ENCODE assay signal across 8 cellular contexts in genomic region chr19:34430738-34431625, GRCh38. TPM values are rescaled to one million over a fixed set of nuclear protein-coding genes. Genes with fewer than 3 reads are reported as not detected.
DNase-seq lines count a peak whose midpoint lies in the region; ATAC-seq, FAIRE-seq and TF ChIP-seq lines count a peak whose summit lies in the region.

No MANE protein-coding gene starts in this region.

- no peak for TF ChIP-seq EP300 in K562 (IDR thresholded peaks at IDR 0.05; ENCODE audit: low read length)

- no peaks in the 10 kb centered on the region for H3K9me3 ChIP-seq in K562 (replicated peaks; ENCODE audit: control insufficient read depth, insufficient read depth, low read depth, low read length)
- H3K9me3 ChIP-seq in thyroid gland: no peaks in the 10 kb centered on the region

- TF ChIP-seq CTCF in K562 (IDR thresholded peaks at IDR 0.05 in 2 of 3, conservative IDR thresholded peaks at IDR 0.05 in 1 of 3; ENCODE audit: insufficient read depth in 2 of 3, low read depth in 1 of 3, low read length in 3 of 3): peak; percentile 60 to 79 (median 78)
- TF ChIP-seq CTCF in thyroid gland (IDR thresholded peaks at IDR 0.05): peak in 4 of 6 experiments; percentile 16 to 50 (median 26)

- H3K4me3 ChIP-seq in K562: peak overlapping the region; percentile 97; the same call in 1 of the 2 replicates
- H3K4me3 ChIP-seq in thyroid gland (replicated peaks in 1 of 3): no peak overlapping the region

- DNase-seq in stimulated activated naive CD4-positive, alpha-beta T cell (lab: John Stamatoyannopoulos, UW): peak in 5 of 6 experiments; percentile 12 to 69 (median 57)
- DNase-seq in stimulated activated naive CD4-positive, alpha-beta T cell treated with Interleukin-2 at 50 U/mL for 16 hours (lab: John Stamatoyannopoulos, UW): no peak
- peak; percentile 77 for DNase-seq in HTR-8/SVneo (ENCODE audit: insufficient read length, low spot score)
- DNase-seq in RKO (ENCODE audit: low spot score): peak; percentile 80
- DNase-seq in K562 (ENCODE audit: extremely low read depth in 1 of 4, low spot score in 3 of 4): peak; percentile 59 to 76 (median 66)
- peak; percentile 69 for DNase-seq in left kidney (ENCODE audit: low read depth, low spot score)
- peak in 1 of 2 donors; percentile 2 for DNase-seq in thyroid gland

- H3K27ac ChIP-seq in K562 (ENCODE audit: extremely low read depth, low read depth, low read length): no peak overlapping the region; the same call in 2 of the 3 replicates
- peak overlapping the region in 2 of 3 donors; percentile 15 to 20 for H3K27ac ChIP-seq in thyroid gland

- peaks cover 33% of the 10 kb centered on the region for H4K20me1 ChIP-seq in K562 (replicated peaks; ENCODE audit: control insufficient read depth, insufficient read depth, low read length)

- POLR2A ChIA-PET in K562 (lab: Yijun Ruan, JAX): interaction anchor here (0.6 to 1.7 kb wide), 5 partner anchors 11 to 72 kb away, joined by 3 read pairs; no protein-coding TSS in a partner anchor

- peaks cover 82% of the 10 kb centered on the region for H3K79me2 ChIP-seq in K562 (ENCODE audit: control insufficient read depth, insufficient read depth, low read length)

- peak overlapping the region; percentile 93 for H3K4me2 ChIP-seq in K562 (ENCODE audit: insufficient read depth, low read length)

- CTCF ChIA-PET in K562 (lab: Yijun Ruan, JAX; ENCODE audit: low intra/inter-chr PET ratio): interaction anchor here (1.0 kb wide), 1 partner anchor 71 kb away, joined by 3 read pairs; no protein-coding TSS in a partner anchor

- peak overlapping the region; percentile 23 to 85; a peak in 3 of 4 replicates for H3K9ac ChIP-seq in K562 (ENCODE audit: insufficient read depth in 1 of 2, low read depth in 2 of 2, low read length in 2 of 2)

- BruUV-seq in K562 (replicated peaks; lab: Mats Ljungman, UMichigan): no TSS peak

- intact Hi-C loops in K562 (cut with micrococcal nuclease) (loop anchor here (1.0 kb wide), 1 partner anchor 85 kb away; no protein-coding TSS in a partner anchor), thyroid gland (cut with DNase I) (no loop called here)

- no peak for TF ChIP-seq POLR2A in K562 (conservative IDR thresholded peaks at IDR 0.05)
- TF ChIP-seq POLR2A in thyroid gland (IDR thresholded peaks at IDR 0.05): no peak

- H2AFZ ChIP-seq in K562 (ENCODE audit: low read depth, low read length): no peak overlapping the region

- no peaks in the 10 kb centered on the region for H3K9me1 ChIP-seq in K562 (ENCODE audit: control insufficient read depth, insufficient read depth, low read length)

- FAIRE-seq in HTR-8/SVneo (lab: Jason Lieb, UNC) (no peak), K562 (lab: Jason Lieb, UNC) (peak; percentile 79)

- TF ChIP-seq RAD21 in K562 (CRISPR knock-in tag; conservative IDR thresholded peaks at IDR 0.05 in 1 of 2, IDR thresholded peaks at IDR 0.05 in 1 of 2): peak; percentile 21 to 44; a peak in 3 of 4 replicates

- H3K27me3 ChIP-seq in K562 (ENCODE audit: control insufficient read depth in 2 of 2, insufficient read depth in 2 of 2, low read length in 2 of 2): no peaks in the 10 kb centered on the region
- H3K27me3 ChIP-seq in thyroid gland: no peaks in the 10 kb centered on the region

- in situ Hi-C loops in K562 (cut with MboI): no loop called here

- ATAC-seq in K562 (peak; percentile 76), GM21367 (IDR thresholded peaks at IDR 0.05; ENCODE audit: unreplicated experiment) (no peak)

- H3K4me1 ChIP-seq in K562 (replicated peaks in 1 of 2; ENCODE audit: control insufficient read depth in 2 of 2, insufficient read depth in 2 of 2, low read length in 2 of 2) (peaks cover 3 to 16% of the 10 kb centered on the region in 2 experiments; a peak in 4 of 5 replicates), thyroid gland (peaks cover 9 to 14% of the 10 kb centered on the region in 2 donors)

- H3K36me3 ChIP-seq in K562 (ENCODE audit: control insufficient read depth, insufficient read depth, low read length) (peaks cover 72% of the 10 kb centered on the region), thyroid gland (peaks cover 0 to 17% of the 10 kb centered on the region in 2 donors)

- WGBS in K562 (ENCODE audit: insufficient coverage, low coverage, missing lambda C conversion rate): 38% methylated on average over 6 of the region's 6 CpGs
- 42 to 54% methylated on average over 6 of the region's 6 CpGs for WGBS in thyroid gland, 2 donors

TF ChIP-seq in K562, 482 proteins besides CTCF, POLR2A, EP300 and RAD21 (continues in another document):
- peak in 1 of 2 experiments; percentile 41; a peak in 1 of 4 replicates for TF ChIP-seq MNT (conservative IDR thresholded peaks at IDR 0.05)

RNA-seq across cellular contexts. Expression of gene UBA2, which starts 2.8 kb away (rescaled TPM):
- 209 and 222 TPM in 2 replicates for total RNA-seq in K562 (2011; cell fraction: chromatin; rRNA removed; ENCODE audit: low replicate concordance)
- 59.7 and 66.9 TPM in 2 replicates for total RNA-seq in K562 (2011; cell fraction: nucleolus; rRNA removed)
- total RNA-seq in K562 (2011; cell fraction: nucleoplasm; rRNA removed): 107 and 129 TPM in 2 replicates
- total RNA-seq in K562 (2014; rRNA removed) (249 and 271 TPM in 2 replicates), K562 (2014; rRNA removed; fragmentation: Illumina TruSeq; extraction: Trizol) (297 and 375 TPM in 2 replicates), K562 (2015; rRNA removed; fragmentation: Illumina TruSeq; extraction: Trizol) (264 and 274 TPM in 2 replicates), K562 (2021) (196 and 199 TPM in 2 replicates), thyroid gland (100 to 1,000 TPM in 2 of 4 donors, 10 to 100 TPM in 2; 70.3 to 108 (median 97.7) TPM)
- polyA plus RNA-seq in K562 (2011; rRNA removed) (345 and 444 TPM in 2 replicates), K562 (2014; fragmentation: Illumina TruSeq; extraction: Trizol) (230 and 254 TPM in 2 replicates), K562 (2014; fragmentation: Nextera tagmentation; extraction: Ambion mirVana) (10 to 100 TPM; 80.0 to 89.7 TPM), K562 (2014; rRNA removed) (266 and 283 TPM in 2 replicates)
- polyA plus RNA-seq in K562 (2011; cell fraction: cytosol; rRNA removed): 156 and 219 TPM in 2 replicates
- 102 and 133 TPM in 2 replicates for polyA plus RNA-seq in K562 (2011; cell fraction: nucleus; rRNA removed)
- polyA plus RNA-seq in K562 (2012): 188 and 336 TPM in 2 replicates
- polyA minus RNA-seq in K562 (2011; rRNA and poly(A)+ RNA removed): 560 and 566 TPM in 2 replicates
- 238 and 297 TPM in 2 replicates for polyA minus RNA-seq in K562 (2011; cell fraction: cytosol; rRNA and poly(A)+ RNA removed)
- polyA minus RNA-seq in K562 (2011; cell fraction: nucleus; rRNA and poly(A)+ RNA removed): 43.4 and 84.3 TPM in 2 replicates

RNA-seq across cellular contexts. Expression of gene PDCD2L, which starts 26.8 kb away (rescaled TPM):
- 45.0 and 54.7 TPM in 2 replicates for total RNA-seq in K562 (2011; cell fraction: chromatin; rRNA removed; ENCODE audit: low replicate concordance)
- 50.1 and 53.4 TPM in 2 replicates for total RNA-seq in K562 (2011; cell fraction: nucleolus; rRNA removed)
- 40.0 and 41.6 TPM in 2 replicates for total RNA-seq in K562 (2011; cell fraction: nucleoplasm; rRNA removed)
- total RNA-seq in K562 (2014; rRNA removed): 56.5 and 83.0 TPM in 2 replicates
- total RNA-seq in K562 (2014; rRNA removed; fragmentation: Illumina TruSeq; extraction: Trizol): 61.9 and 68.5 TPM in 2 replicates
- total RNA-seq in K562 (2015; rRNA removed; fragmentation: Illumina TruSeq; extraction: Trizol): 47.7 and 51.1 TPM in 2 replicates
- 48.6 and 56.3 TPM in 2 replicates for total RNA-seq in K562 (2021)
- 62.8 and 65.9 TPM in 2 replicates for polyA plus RNA-seq in K562 (2011; rRNA removed)
- polyA plus RNA-seq in K562 (2011; cell fraction: cytosol; rRNA removed): 69.2 and 96.2 TPM in 2 replicates
- polyA plus RNA-seq in K562 (2011; cell fraction: nucleus; rRNA removed): 32.6 and 34.5 TPM in 2 replicates
- 26.8 and 37.9 TPM in 2 replicates for polyA plus RNA-seq in K562 (2012)
- 43.7 and 46.2 TPM in 2 replicates for polyA plus RNA-seq in K562 (2014; fragmentation: Illumina TruSeq; extraction: Trizol)
- polyA plus RNA-seq in K562 (2014; fragmentation: Nextera tagmentation; extraction: Ambion mirVana): 10 to 100 TPM; 12.1 to 14.6 TPM
- polyA plus RNA-seq in K562 (2014; rRNA removed): 60.5 and 67.3 TPM in 2 replicates
- 62.3 and 71.3 TPM in 2 replicates for polyA minus RNA-seq in K562 (2011; rRNA and poly(A)+ RNA removed)
- 16.2 and 17.5 TPM in 2 replicates for polyA minus RNA-seq in K562 (2011; cell fraction: cytosol; rRNA and poly(A)+ RNA removed)
- 12.8 and 20.4 TPM in 2 replicates for polyA minus RNA-seq in K562 (2011; cell fraction: nucleus; rRNA and poly(A)+ RNA removed)
- total RNA-seq in thyroid gland: 10 to 100 TPM in 3 of 4 donors, 1 to 10 TPM in 1; 7.9 to 15.9 (median 11.8) TPM

RNA-seq across cellular contexts. Expression of gene WTIP, which starts 50.6 kb away (rescaled TPM):
- 0.99 and 1.6 TPM in 2 replicates for total RNA-seq in K562 (2011; cell fraction: chromatin; rRNA removed; ENCODE audit: low replicate concordance)
- 0.50 and 0.53 TPM in 2 replicates for total RNA-seq in K562 (2011; cell fraction: nucleolus; rRNA removed)
- total RNA-seq in K562 (2011; cell fraction: nucleoplasm; rRNA removed): 0.51 and 0.84 TPM in 2 replicates
- total RNA-seq in K562 (2014; rRNA removed) (0.14 and 0.16 TPM in 2 replicates), K562 (2014; rRNA removed; fragmentation: Illumina TruSeq; extraction: Trizol) (0.07 TPM in 1 of 2 replicates, not detected in the other), K562 (2015; rRNA removed; fragmentation: Illumina TruSeq; extraction: Trizol) (0.49 and 0.51 TPM in 2 replicates), K562 (2021) (0.31 and 0.53 TPM in 2 replicates), thyroid gland (10 to 100 TPM; 14.1 to 22.1 (median 16.7) TPM)
- polyA plus RNA-seq in K562 (2011; rRNA removed) (0.38 and 0.81 TPM in 2 replicates), K562 (2014; fragmentation: Illumina TruSeq; extraction: Trizol) (0.16 and 0.28 TPM in 2 replicates), K562 (2014; fragmentation: Nextera tagmentation; extraction: Ambion mirVana) (under 1 TPM in 1 of 2 experiments, not detected in 1; under 0.01 TPM), K562 (2014; rRNA removed) (0.11 and 0.54 TPM in 2 replicates)
- polyA plus RNA-seq in K562 (2011; cell fraction: cytosol; rRNA removed): 0.79 and 0.86 TPM in 2 replicates
- polyA plus RNA-seq in K562 (2011; cell fraction: nucleus; rRNA removed): 0.80 and 0.97 TPM in 2 replicates
- 0.22 and 0.35 TPM in 2 replicates for polyA plus RNA-seq in K562 (2012)
- 0.54 and 1.8 TPM in 2 replicates for polyA minus RNA-seq in K562 (2011; rRNA and poly(A)+ RNA removed)
- polyA minus RNA-seq in K562 (2011; cell fraction: cytosol; rRNA and poly(A)+ RNA removed): 1.8 TPM in 1 of 2 replicates, not detected in the other
- polyA minus RNA-seq in K562 (2011; cell fraction: nucleus; rRNA and poly(A)+ RNA removed): 0.13 and 0.22 TPM in 2 replicates

Comparison
In these comparisons a context has a peak if more than half of its experiments do, and no peak if none do; other contexts are left out.
1. RNA of gene WTIP, which starts 50.6 kb away (total RNA-seq): 14.1 to 22.1 TPM in thyroid gland; 0.07 to 1.6 TPM in K562; every median in the first group is over 4 times any median in the second.